Comparison of ENCODE assay signal across 13 cellular contexts in the genomic region with DNA sequence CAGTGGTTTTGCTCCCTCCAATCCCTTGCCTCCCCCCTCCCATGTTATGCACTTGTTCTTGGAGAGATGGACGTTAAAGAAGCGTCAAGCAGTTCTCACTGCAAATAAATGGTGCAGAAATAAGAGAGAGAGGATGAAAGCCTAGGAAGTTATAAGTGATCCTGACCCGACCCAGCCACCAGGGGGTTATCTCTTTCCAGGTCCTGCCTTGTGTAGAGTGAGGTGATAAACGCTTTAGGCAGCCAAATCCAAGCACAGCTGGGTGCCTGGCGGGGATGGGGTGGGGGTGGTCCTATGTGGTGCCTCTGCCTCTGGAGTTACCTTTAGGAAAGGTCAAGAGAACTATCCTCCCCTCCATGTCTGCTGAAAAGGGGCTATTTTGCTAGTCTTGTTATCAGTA. TPM values are rescaled to one million over a fixed set of nuclear protein-coding genes. Genes with fewer than 3 reads are reported as not detected.
DNase-seq lines count a peak whose midpoint lies in the region; FAIRE-seq and TF ChIP-seq lines count a peak whose summit lies in the region.
"Had no signal": no experiment of that assay in that cellular context is flagged by ENCODE, and none has a peak within 500 bp of the region (broad histone marks: within the 10 kb centered on the region; RNA-seq: fewer than 3 reads in every experiment).

No MANE protein-coding gene starts in this region.

- peaks cover 34 to 65% of the 10 kb centered on the region in 2 experiments for H3K4me1 Mint-ChIP-seq in H9

- H4K91ac ChIP-seq in H9 (ENCODE audit: insufficient read length, low read depth, low read length) = no peak overlapping the region

- H3K4me3 ChIP-seq in mesendoderm (ENCODE audit: low read length) = no peak overlapping the region

- H3K4me2 ChIP-seq in H9 (ENCODE audit: insufficient read depth, insufficient read length, low read length) (no peak overlapping the region), mesendoderm (ENCODE audit: low read length) (no peak overlapping the region)

- no peak overlapping the region for H2BK20ac ChIP-seq in H9 (ENCODE audit: low read depth, low read length, poor library complexity, severe bottlenecking)

- H3K18ac ChIP-seq in H9 (ENCODE audit: insufficient read length, low read depth, low read length) (no peak overlapping the region), mesendoderm (ENCODE audit: low read length) (no peak overlapping the region)

- no peaks in the 10 kb centered on the region for H3K79me2 ChIP-seq in H9 (ENCODE audit: insufficient read depth, low read length)
- no peaks in the 10 kb centered on the region for H3K79me2 ChIP-seq in mesendoderm (ENCODE audit: control insufficient read depth, insufficient read depth, low read length)

- H3K4me1 ChIP-seq in H9 (ENCODE audit: insufficient read depth, low read length) (no peaks in the 10 kb centered on the region; the same call in 1 of the 2 replicates), mesendoderm (ENCODE audit: control insufficient read depth, low read depth, low read length) (peaks cover 11% of the 10 kb centered on the region)

- no peak overlapping the region for H3K14ac ChIP-seq in H9 (ENCODE audit: insufficient read depth, low read length)

- H3K23ac ChIP-seq in H9 (ENCODE audit: insufficient read length, low read depth, low read length) (no peak overlapping the region), mesendoderm (ENCODE audit: low read length) (no peak overlapping the region)

- peaks cover 5 to 9% of the 10 kb centered on the region in 2 experiments for H3K9me3 Mint-ChIP-seq in H9
- H3K9me3 Mint-ChIP-seq: effector memory CD8-positive, alpha-beta T cell; mesothelial cell of epicardium had no signal

- H3K27me3 ChIP-seq in H9 (ENCODE audit: insufficient read depth, low read length) (peaks cover 87% of the 10 kb centered on the region), mesendoderm (ENCODE audit: insufficient read depth, low read length, poor library complexity) (peaks cover 44% of the 10 kb centered on the region)

- no peak overlapping the region; a peak in 1 of 5 replicates for H3K4me3 Mint-ChIP-seq in H9
- H3K4me3 Mint-ChIP-seq: effector memory CD8-positive, alpha-beta T cell; mesothelial cell of epicardium had no signal

- H3K56ac ChIP-seq in H9 (ENCODE audit: insufficient read length, low read depth, low read length) (no peak overlapping the region), mesendoderm (ENCODE audit: low read length) (no peak overlapping the region)

- no peaks in the 10 kb centered on the region for H3K36me3 ChIP-seq in mesendoderm (ENCODE audit: control insufficient read depth, insufficient read depth, low read length)

- H2AK5ac ChIP-seq in H9 (ENCODE audit: insufficient read length, low read length) = no peak overlapping the region
- no peak overlapping the region for H2AK5ac ChIP-seq in mesendoderm (ENCODE audit: low read length)

- H3K23me2 ChIP-seq in H9 (ENCODE audit: insufficient read length, low read depth, low read length, poor library complexity, severe bottlenecking) = peaks cover 8% of the 10 kb centered on the region

- H2BK120ac ChIP-seq in H9 (ENCODE audit: low read depth, low read length, poor library complexity, severe bottlenecking) (no peak overlapping the region), mesendoderm (ENCODE audit: low read depth, low read length) (no peak overlapping the region)

- no peak overlapping the region for H3K27ac Mint-ChIP-seq in H9
- H3K27ac Mint-ChIP-seq: effector memory CD8-positive, alpha-beta T cell had no signal

- H2BK12ac ChIP-seq in H9 (ENCODE audit: insufficient read length, low read depth, low read length) = no peak overlapping the region

- TF ChIP-seq CTCF in H9 (conservative IDR thresholded peaks at IDR 0.05) = peak; percentile 47; the same call in 2 of the 3 replicates

- H4K8ac ChIP-seq in H9 (replicated peaks; ENCODE audit: insufficient read length, low read depth, low read length) (no peak overlapping the region), mesendoderm (ENCODE audit: low read depth, low read length) (no peak overlapping the region)

- H3K27ac ChIP-seq in H9 (ENCODE audit: insufficient read length, low read depth, low read length) (no peak overlapping the region), mesendoderm (ENCODE audit: low read depth, low read length) (no peak overlapping the region)

- no peaks in the 10 kb centered on the region for H3K9me3 ChIP-seq in H9 (ENCODE audit: control insufficient read depth, low read depth, low read length)

- H2BK5ac ChIP-seq in H9 (ENCODE audit: insufficient read length, low read length) = no peak overlapping the region
- H2BK5ac ChIP-seq in mesendoderm (ENCODE audit: low read length) = no peak overlapping the region

- H3K9ac ChIP-seq in H9 (ENCODE audit: extremely low read depth, insufficient read length, low read length) (no peak overlapping the region), mesendoderm (ENCODE audit: low read length) (no peak overlapping the region)

- DNase-seq in NCI-H1105 treated with DMSO at 0.1 percent for 48 hours (lab: John Stamatoyannopoulos, UW) = peak; percentile 40
- no peak for DNase-seq in NCI-H1105 (lab: John Stamatoyannopoulos, UW)
- DNase-seq in H9 = no peak
- peak; percentile 13 for DNase-seq in RPMI7951 (ENCODE audit: low read depth)
- peak; percentile 78 for DNase-seq in mesendoderm
- no peak for DNase-seq in frontal cortex (ENCODE audit: low spot score in 2 of 2)
- DNase-seq in stimulated activated CD8-positive, alpha-beta memory T cell treated with anti-CD3 and anti-CD28 coated beads, Interleukin-4, amount 100 ng/mL, for 48 hours = no peak
- DNase-seq in SKM-1 treated with dmso at 0.1 percent for 144 hours (lab: John Stamatoyannopoulos, UW; ENCODE audit: unreplicated experiment) = no peak
- DNase-seq: ACHN; activated CD8-positive, alpha-beta memory T cell treated with anti-CD3 and anti-CD28 coated beads, Interleukin-2, amount 50 U/mL, for 4 hours; effector memory CD8-positive, alpha-beta T cell; hypothalamus had no signal

- no CpG with 5 or more reads among the region's 5 CpGs for WGBS in H9 (ENCODE audit: extremely low coverage, insufficient read length, low lambda C conversion rate)
- WGBS in mesendoderm (ENCODE audit: extremely low coverage, insufficient coverage, low lambda C conversion rate) = no CpG with 5 or more reads among the region's 5 CpGs

- no peak overlapping the region for H3T11ph ChIP-seq in H9 (ENCODE audit: low read length)

- H2AFZ ChIP-seq in H9 (ENCODE audit: low read length) = no peak overlapping the region

- no peaks in the 10 kb centered on the region for H3K79me1 ChIP-seq in H9 (ENCODE audit: insufficient read depth, low read depth, low read length, poor library complexity, severe bottlenecking)
- H3K79me1 ChIP-seq in mesendoderm (ENCODE audit: low read length) = no peaks in the 10 kb centered on the region

- H3K27me3 Mint-ChIP-seq in H9 (ENCODE audit: low read depth) = peaks cover 99% of the 10 kb centered on the region

- H4K5ac ChIP-seq in H9 (ENCODE audit: insufficient read length, low read depth, low read length) (no peak overlapping the region), mesendoderm (ENCODE audit: low read length) (no peak overlapping the region)

- no peak overlapping the region for H3K4ac ChIP-seq in H9 (ENCODE audit: low read depth, low read length)
- H3K4ac ChIP-seq in mesendoderm (ENCODE audit: low read depth, low read length) = no peak overlapping the region

- no peak for FAIRE-seq in frontal cortex (lab: Jason Lieb, UNC)

- H3K36me3 Mint-ChIP-seq in H9 (ENCODE audit: insufficient read depth in 1 of 3, low read depth in 3 of 3) = no peaks in the 10 kb centered on the region
- H3K36me3 Mint-ChIP-seq: mesothelial cell of epicardium had no signal

- H4K20me1 ChIP-seq in H9 (ENCODE audit: control insufficient read depth, insufficient read depth, insufficient read length) = no peaks in the 10 kb centered on the region

- no peak overlapping the region for H2BK15ac ChIP-seq in H9 (ENCODE audit: low read depth, low read length)
- no peak overlapping the region for H2BK15ac ChIP-seq in mesendoderm (replicated peaks; ENCODE audit: low read depth)

RNA-seq across cellular contexts. Expression of a gene that starts 9.1 kb away (rescaled TPM):
- total RNA-seq in H9 (2021) = 1.6 and 2.6 TPM in 2 replicates
- 8.9 and 9.0 TPM in 2 replicates for total RNA-seq in RPMI7951 (2014; rRNA removed; shearing (Covaris generic))
- polyA plus RNA-seq in mesendoderm (2013, experiment 1 of 2) = 3.0 TPM
- 2.7 TPM for polyA plus RNA-seq in mesendoderm (2013, experiment 2 of 2)
- total RNA-seq in frontal cortex = not detected

Comparison
In these comparisons a context has a peak if more than half of its experiments do, and no peak if none do; other contexts are left out.
1. DNase-seq: peak in NCI-H1105 treated with DMSO at 0.1 percent for 48 hours (single experiment), RPMI7951 (single experiment) and mesendoderm (single experiment); none in NCI-H1105 (single experiment), H9 (single experiment), frontal cortex (0 of 2), stimulated activated CD8-positive, alpha-beta memory T cell treated with anti-CD3 and anti-CD28 coated beads, Interleukin-4, amount 100 ng/mL, for 48 hours (single experiment) and SKM-1 treated with dmso at 0.1 percent for 144 hours (single experiment).